8 cellular contexts compared by ENCODE assay signal in the genomic region with DNA sequence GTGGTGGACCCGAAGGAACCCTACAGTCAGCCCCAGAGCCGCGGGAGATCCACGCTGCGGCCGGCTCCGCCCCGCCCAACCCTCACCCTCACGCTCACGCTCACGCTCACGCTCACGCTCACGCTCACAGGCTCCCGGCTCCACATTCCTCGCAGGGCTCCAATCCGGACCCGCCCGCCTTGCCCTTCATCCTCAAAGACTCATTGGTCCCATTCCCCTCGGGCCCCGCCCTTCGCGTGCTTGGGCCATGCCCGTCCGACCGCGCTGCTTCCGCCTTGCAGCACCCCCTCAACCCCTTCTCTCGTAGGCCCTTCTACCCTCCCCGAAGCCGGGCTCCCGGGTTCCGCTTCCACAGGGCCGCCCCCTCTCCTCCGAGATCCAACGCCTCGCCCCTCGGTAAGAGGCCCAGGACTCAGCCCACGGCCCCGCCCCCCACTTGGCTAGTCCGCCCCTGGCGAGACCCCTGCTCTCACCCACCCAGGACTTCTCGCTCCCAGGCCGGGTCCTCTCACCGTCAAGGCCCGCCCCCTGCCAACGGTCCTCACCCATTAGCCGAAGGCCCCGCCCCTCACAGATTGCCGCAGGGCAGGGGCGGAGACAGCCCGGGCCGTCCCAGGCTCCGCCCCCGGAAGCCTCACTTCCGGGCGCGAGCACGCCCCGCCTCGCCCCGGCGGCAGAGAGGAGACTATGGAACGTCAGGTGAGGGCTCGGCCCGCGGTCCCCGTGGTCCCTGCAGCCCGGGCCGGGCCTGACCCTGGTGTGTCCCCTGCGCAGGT. TPM values are rescaled to one million over a fixed set of nuclear protein-coding genes. Genes with fewer than 3 reads are reported as not detected.
A peak's percentile ranks its signal among the peaks of the same experiment; 100 is the strongest.
DNase-seq lines count a peak whose midpoint lies in the region; TF ChIP-seq lines count a peak whose summit lies in the region.

A gene (plus strand): TSS at position 637 of the 776 bp plus-strand sequence. CDS start 51 bp downstream, at position 688.

- TF ChIP-seq CTCF in parathyroid adenoma (IDR thresholded peaks at IDR 0.05): no peak
- peak; percentile 27 for TF ChIP-seq CTCF in type B pancreatic cell (conservative IDR thresholded peaks at IDR 0.05)

- peaks cover 20% of the 10 kb centered on the region for H3K4me1 Mint-ChIP-seq in type B pancreatic cell (ENCODE audit: unreplicated experiment)

- H3K4me2 ChIP-seq in parathyroid adenoma (ENCODE audit: low read length): peak within 1 kb of the TSS; percentile 64

- H3K27me3 ChIP-seq in HAP-1 (ENCODE audit: low read depth): no peaks in the 10 kb centered on the region
- no peaks in the 10 kb centered on the region for H3K27me3 ChIP-seq in parathyroid adenoma (ENCODE audit: control insufficient read depth, insufficient read depth, low read length)

- in situ Hi-C loops in HAP-1 (cut with MboI; ENCODE audit: low sequenced_read_pairs): loop anchor here (5.0 kb wide), 1 partner anchor 127 kb away; no protein-coding TSS in a partner anchor

- H3K27ac ChIP-seq in parathyroid adenoma: peak within 1 kb of the TSS; percentile 93

- H2AFZ ChIP-seq in parathyroid adenoma: peak within 1 kb of the TSS; percentile 89

- peak within 1 kb of the TSS; percentile 95 for H3K4me3 Mint-ChIP-seq in type B pancreatic cell

- H3K27ac Mint-ChIP-seq in type B pancreatic cell: peak within 1 kb of the TSS; percentile 98

- H3K4me3 ChIP-seq in HAP-1 (peak within 1 kb of the TSS; percentile 89), parathyroid adenoma (ENCODE audit: low read depth, low read length) (peak within 1 kb of the TSS; percentile 79)

- peak within 1 kb of the TSS; percentile 94 for H3K9ac ChIP-seq in ES-I3 (ENCODE audit: low read depth, low read length)
- H3K9ac ChIP-seq in parathyroid adenoma: peak within 1 kb of the TSS; percentile 42

- H3K9me3 Mint-ChIP-seq in type B pancreatic cell: no peaks in the 10 kb centered on the region

- H3K36me3 ChIP-seq in ES-I3 (ENCODE audit: insufficient read depth, low read length) (peaks cover 27% of the 10 kb centered on the region), HAP-1 (replicated peaks) (peaks cover 36% of the 10 kb centered on the region), parathyroid adenoma (ENCODE audit: control insufficient read depth, insufficient read depth, low read length) (no peaks in the 10 kb centered on the region)

- H3K79me2 ChIP-seq in parathyroid adenoma: no peaks in the 10 kb centered on the region

- no peaks in the 10 kb centered on the region for H3K9me3 ChIP-seq in ES-I3 (ENCODE audit: control insufficient read depth, insufficient read depth, low read length)
- no peaks in the 10 kb centered on the region for H3K9me3 ChIP-seq in HAP-1
- no peaks in the 10 kb centered on the region for H3K9me3 ChIP-seq in parathyroid adenoma (ENCODE audit: control insufficient read depth, low read length)

- DNase-seq in HAP-1 (ENCODE audit: low spot score in 2 of 2): peak; percentile 95 to 99
- peak; percentile 99 for DNase-seq in NCI-H226
- peak; percentile 95 for DNase-seq in activated effector memory CD4-positive, alpha-beta T cell treated with Interleukin-2 at 50 U/mL for 16 hours
- peak; percentile 68 for DNase-seq in glomerular endothelial cell (ENCODE audit: extremely low read depth, low read depth, low spot score)
- peak; percentile 98 for DNase-seq in type B pancreatic cell (ENCODE audit: extremely low spot score, unreplicated experiment)
- DNase-seq in NCI-H2107 (lab: John Stamatoyannopoulos, UW): no peak

- H3K36me3 Mint-ChIP-seq in type B pancreatic cell: no peaks in the 10 kb centered on the region

- no peaks in the 10 kb centered on the region for H3K27me3 Mint-ChIP-seq in type B pancreatic cell

- H3K4me1 ChIP-seq in ES-I3 (ENCODE audit: insufficient read depth, low read length) (peaks cover 5% of the 10 kb centered on the region), HAP-1 (peaks cover 12% of the 10 kb centered on the region), parathyroid adenoma (peaks cover 17% of the 10 kb centered on the region)

RNA-seq across cellular contexts. Expression of the gene that starts here (rescaled TPM):
- 58.5 and 73.2 TPM in 2 replicates for total RNA-seq in glomerular endothelial cell
- 141 and 145 TPM in 2 replicates for total RNA-seq in type B pancreatic cell (ENCODE audit: low replicate concordance)
